Comparison of ENCODE assay signal across 1 cellular context in the genomic region with DNA sequence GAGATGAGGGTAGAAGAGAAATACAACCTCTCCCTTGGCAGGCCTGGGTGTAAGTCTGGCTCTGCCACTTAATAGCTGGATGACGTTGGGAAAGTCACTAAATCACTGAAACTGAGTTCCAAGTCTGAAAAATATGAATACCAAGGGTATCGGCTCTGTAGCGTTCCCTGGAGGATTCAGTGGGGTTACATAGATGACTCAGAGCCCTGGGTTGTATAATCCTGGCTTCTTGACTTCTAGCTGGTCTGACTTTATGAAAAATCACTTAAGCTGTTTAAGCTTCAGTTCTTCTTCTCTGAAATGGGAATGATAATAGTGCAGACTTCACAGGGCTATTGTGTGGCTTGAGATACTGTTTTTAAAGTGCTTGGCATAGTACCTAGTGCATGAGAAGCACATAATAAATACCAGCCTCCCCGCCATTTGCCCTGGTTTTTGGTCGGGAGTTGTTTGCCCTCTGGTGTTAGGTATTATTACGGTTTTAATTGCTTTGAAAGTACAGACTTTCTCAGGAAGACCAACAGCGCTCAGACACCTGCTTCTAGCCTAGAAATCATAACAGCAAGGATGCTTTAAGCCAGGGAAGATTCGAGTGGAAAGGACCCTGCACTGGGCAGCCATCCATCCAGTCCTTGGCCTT.
TF ChIP-seq lines count a peak whose summit lies in the region.

No MANE protein-coding gene starts in this region.

TF ChIP-seq in GM23338, 12 proteins besides CTCF, POLR2A, EP300 and RAD21 (continued from another document):
- TF ChIP-seq, protein P1, sequence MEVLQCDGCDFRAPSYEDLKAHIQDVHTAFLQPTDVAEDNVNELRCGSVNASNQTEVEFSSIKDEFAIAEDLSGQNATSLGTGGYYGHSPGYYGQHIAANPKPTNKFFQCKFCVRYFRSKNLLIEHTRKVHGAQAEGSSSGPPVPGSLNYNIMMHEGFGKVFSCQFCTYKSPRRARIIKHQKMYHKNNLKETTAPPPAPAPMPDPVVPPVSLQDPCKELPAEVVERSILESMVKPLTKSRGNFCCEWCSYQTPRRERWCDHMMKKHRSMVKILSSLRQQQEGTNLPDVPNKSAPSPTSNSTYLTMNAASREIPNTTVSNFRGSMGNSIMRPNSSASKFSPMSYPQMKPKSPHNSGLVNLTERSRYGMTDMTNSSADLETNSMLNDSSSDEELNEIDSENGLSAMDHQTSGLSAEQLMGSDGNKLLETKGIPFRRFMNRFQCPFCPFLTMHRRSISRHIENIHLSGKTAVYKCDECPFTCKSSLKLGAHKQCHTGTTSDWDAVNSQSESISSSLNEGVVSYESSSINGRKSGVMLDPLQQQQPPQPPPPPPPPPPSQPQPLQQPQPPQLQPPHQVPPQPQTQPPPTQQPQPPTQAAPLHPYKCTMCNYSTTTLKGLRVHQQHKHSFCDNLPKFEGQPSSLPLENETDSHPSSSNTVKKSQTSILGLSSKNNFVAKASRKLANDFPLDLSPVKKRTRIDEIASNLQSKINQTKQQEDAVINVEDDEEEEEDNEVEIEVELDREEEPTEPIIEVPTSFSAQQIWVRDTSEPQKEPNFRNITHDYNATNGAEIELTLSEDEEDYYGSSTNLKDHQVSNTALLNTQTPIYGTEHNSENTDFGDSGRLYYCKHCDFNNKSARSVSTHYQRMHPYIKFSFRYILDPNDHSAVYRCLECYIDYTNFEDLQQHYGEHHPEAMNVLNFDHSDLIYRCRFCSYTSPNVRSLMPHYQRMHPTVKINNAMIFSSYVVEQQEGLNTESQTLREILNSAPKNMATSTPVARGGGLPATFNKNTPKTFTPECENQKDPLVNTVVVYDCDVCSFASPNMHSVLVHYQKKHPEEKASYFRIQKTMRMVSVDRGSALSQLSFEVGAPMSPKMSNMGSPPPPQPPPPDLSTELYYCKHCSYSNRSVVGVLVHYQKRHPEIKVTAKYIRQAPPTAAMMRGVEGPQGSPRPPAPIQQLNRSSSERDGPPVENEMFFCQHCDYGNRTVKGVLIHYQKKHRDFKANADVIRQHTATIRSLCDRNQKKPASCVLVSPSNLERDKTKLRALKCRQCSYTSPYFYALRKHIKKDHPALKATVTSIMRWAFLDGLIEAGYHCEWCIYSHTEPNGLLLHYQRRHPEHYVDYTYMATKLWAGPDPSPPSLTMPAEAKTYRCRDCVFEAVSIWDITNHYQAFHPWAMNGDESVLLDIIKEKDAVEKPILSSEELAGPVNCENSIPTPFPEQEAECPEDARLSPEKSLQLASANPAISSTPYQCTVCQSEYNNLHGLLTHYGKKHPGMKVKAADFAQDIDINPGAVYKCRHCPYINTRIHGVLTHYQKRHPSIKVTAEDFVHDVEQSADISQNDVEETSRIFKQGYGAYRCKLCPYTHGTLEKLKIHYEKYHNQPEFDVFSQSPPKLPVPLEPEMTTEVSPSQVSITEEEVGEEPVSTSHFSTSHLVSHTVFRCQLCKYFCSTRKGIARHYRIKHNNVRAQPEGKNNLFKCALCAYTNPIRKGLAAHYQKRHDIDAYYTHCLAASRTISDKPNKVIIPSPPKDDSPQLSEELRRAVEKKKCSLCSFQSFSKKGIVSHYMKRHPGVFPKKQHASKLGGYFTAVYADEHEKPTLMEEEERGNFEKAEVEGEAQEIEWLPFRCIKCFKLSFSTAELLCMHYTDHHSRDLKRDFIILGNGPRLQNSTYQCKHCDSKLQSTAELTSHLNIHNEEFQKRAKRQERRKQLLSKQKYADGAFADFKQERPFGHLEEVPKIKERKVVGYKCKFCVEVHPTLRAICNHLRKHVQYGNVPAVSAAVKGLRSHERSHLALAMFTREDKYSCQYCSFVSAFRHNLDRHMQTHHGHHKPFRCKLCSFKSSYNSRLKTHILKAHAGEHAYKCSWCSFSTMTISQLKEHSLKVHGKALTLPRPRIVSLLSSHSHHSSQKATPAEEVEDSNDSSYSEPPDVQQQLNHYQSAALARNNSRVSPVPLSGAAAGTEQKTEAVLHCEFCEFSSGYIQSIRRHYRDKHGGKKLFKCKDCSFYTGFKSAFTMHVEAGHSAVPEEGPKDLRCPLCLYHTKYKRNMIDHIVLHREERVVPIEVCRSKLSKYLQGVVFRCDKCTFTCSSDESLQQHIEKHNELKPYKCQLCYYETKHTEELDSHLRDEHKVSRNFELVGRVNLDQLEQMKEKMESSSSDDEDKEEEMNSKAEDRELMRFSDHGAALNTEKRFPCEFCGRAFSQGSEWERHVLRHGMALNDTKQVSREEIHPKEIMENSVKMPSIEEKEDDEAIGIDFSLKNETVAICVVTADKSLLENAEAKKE (CRISPR knock-in tag; IDR thresholded peaks at IDR 0.05), result no peak
- TF ChIP-seq CREB1 (CRISPR knock-in tag; IDR thresholded peaks at IDR 0.05; ENCODE audit: low read depth) (no peak), ZNF331 (CRISPR knock-in tag; IDR thresholded peaks at IDR 0.05; ENCODE audit: low read depth) (no peak)
TF ChIP-seq in GM23338: peak in this region for 0.
